In the genomic region with DNA sequence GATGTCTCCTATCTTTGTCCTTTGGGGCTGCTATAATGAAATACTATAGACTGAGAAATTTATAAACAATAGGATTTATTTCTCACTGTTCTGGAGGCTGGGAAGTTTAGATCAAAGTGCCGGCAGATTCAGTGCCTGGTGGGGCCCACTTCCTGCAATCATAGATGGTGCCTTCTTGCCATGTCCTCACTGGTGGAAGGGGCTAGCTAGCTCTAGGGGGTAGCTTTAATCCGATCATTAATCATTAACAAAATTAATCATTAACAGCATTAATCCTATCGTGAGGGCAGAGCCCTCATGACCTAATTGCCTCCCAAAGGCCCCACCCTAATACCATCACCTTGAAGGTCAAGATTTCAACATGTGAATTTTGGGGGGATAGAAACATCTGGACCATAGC, we compare ENCODE assay signal across 26 cellular contexts.
"Had no signal": no experiment of that assay in that cellular context is flagged by ENCODE, and none has a peak within 500 bp of the region (broad histone marks: within the 10 kb centered on the region; RNA-seq: fewer than 3 reads in every experiment).

No MANE protein-coding gene starts in this region.

- H3K4me1 ChIP-seq: gastrocnemius medialis had no signal

- H3K9me3 ChIP-seq: ascending aorta, gastrocnemius medialis, ovary, upper lobe of left lung had no signal

- H3K4me3 ChIP-seq: ascending aorta, coronary artery, dorsolateral prefrontal cortex, gastrocnemius medialis, ovary, skin epidermis, upper lobe of left lung had no signal

- H3K27me3 ChIP-seq: ascending aorta, gastrocnemius medialis, ovary, upper lobe of left lung had no signal

- H3K27ac ChIP-seq: ascending aorta, dorsolateral prefrontal cortex, gastrocnemius medialis, ovary, skin epidermis, upper lobe of left lung, VCaP had no signal

- ATAC-seq: effector memory CD8-positive, alpha-beta T cell; gastrocnemius medialis; left colon; sciatic nerve; stimulated activated effector memory CD8-positive, alpha-beta T cell treated with anti-CD3 and anti-CD28 coated beads, Interleukin-12 subunit alpha, Interleukin-12 subunit beta, amount 100 ng/mL, for 72 hours had no signal

- H3K36me3 ChIP-seq: ascending aorta, gastrocnemius medialis, ovary, upper lobe of left lung had no signal

- DNase-seq: activated CD4-positive, alpha-beta T cell treated with anti-CD3 and anti-CD28 coated beads for 48 hours; activated CD4-positive, alpha-beta T cell treated with anti-CD3 and anti-CD28 coated beads, Interleukin-2, amount 50 U/mL, for 48 hours; activated CD8-positive, alpha-beta memory T cell treated with anti-CD3 and anti-CD28 coated beads for 24 hours; activated gamma-delta T cell; activated naive CD4-positive, alpha-beta T cell treated with anti-CD3 and anti-CD28 coated beads, Interleukin-2, amount 10 ng/mL, durations not matched to agents 7 days and 5 days; activated naive CD8-positive, alpha-beta T cell treated with anti-CD3 and anti-CD28 coated beads, Interleukin-2, amount 10 ng/mL, durations not matched to agents 7 days and 5 days; dorsolateral prefrontal cortex; effector memory CD8-positive, alpha-beta T cell; erythroblast; gastrocnemius medialis; glutamatergic neuron; islet precursor cell; left colon; mammary epithelial cell; nephron progenitor cell; ovary; retina; stimulated activated CD4-positive, alpha-beta T cell treated with anti-CD3 and anti-CD28 coated beads, Interleukin-4, amount 100 ng/mL, for 24 hours; T-helper 9 cell; upper lobe of left lung had no signal
